In the genomic region with DNA sequence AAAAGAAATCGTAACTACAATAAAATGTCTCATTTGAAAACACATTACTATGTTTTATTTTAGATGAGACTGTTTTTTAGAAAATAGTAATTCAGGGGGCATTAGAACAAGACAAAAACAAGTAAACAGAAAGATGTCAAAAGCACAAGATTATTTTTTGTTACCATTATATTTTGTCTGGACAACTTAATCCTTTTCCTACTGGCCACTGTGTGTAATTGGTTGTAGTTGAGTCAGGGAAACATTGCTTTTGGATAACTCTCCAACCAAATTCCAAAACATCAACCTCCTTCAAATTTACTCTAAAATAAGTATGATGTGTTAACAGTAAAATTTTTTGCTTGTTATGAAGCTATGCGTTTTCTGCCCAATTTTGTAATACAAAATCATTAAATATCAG, we compare ENCODE assay signal across 19 cellular contexts.
"Had no signal": no experiment of that assay in that cellular context is flagged by ENCODE, and none has a peak within 500 bp of the region (broad histone marks: within the 10 kb centered on the region; RNA-seq: fewer than 3 reads in every experiment).

No MANE protein-coding gene starts in this region.

- H3K4me3 Mint-ChIP-seq: natural killer cell; stimulated activated effector memory CD8-positive, alpha-beta T cell treated with anti-CD3 and anti-CD28 coated beads, Interleukin-12 subunit alpha, Interleukin-12 subunit beta, amount 100 ng/mL, for 72 hours had no signal

- H3K27ac Mint-ChIP-seq: natural killer cell; stimulated activated effector memory CD8-positive, alpha-beta T cell treated with anti-CD3 and anti-CD28 coated beads, Interleukin-12 subunit alpha, Interleukin-12 subunit beta, amount 100 ng/mL, for 72 hours had no signal

- H3K27ac ChIP-seq: coronary artery, esophagus squamous epithelium, lower lobe of right lung, prostate gland, right atrium auricular region, thyroid gland, upper lobe of left lung had no signal

- H3K4me1 Mint-ChIP-seq: natural killer cell; stimulated activated effector memory CD8-positive, alpha-beta T cell treated with anti-CD3 and anti-CD28 coated beads, Interleukin-12 subunit alpha, Interleukin-12 subunit beta, amount 100 ng/mL, for 72 hours had no signal

- H3K36me3 Mint-ChIP-seq: natural killer cell; stimulated activated effector memory CD8-positive, alpha-beta T cell treated with anti-CD3 and anti-CD28 coated beads, Interleukin-12 subunit alpha, Interleukin-12 subunit beta, amount 100 ng/mL, for 72 hours had no signal

- H3K9me3 Mint-ChIP-seq: natural killer cell had no signal

- H3K36me3 ChIP-seq: esophagus squamous epithelium, lower lobe of right lung, prostate gland, right atrium auricular region, stomach, thyroid gland, upper lobe of left lung had no signal

- ATAC-seq: left ventricle myocardium superior; lower lobe of right lung; natural killer cell; sciatic nerve; stimulated activated effector memory CD8-positive, alpha-beta T cell treated with anti-CD3 and anti-CD28 coated beads, Interleukin-12 subunit alpha, Interleukin-12 subunit beta, amount 100 ng/mL, for 72 hours had no signal

- DNase-seq: dermis blood vessel endothelial cell; effector memory CD4-positive, alpha-beta T cell; erythroblast; esophagus squamous epithelium; head of caudate nucleus; left ventricle myocardium superior; lower lobe of right lung; natural killer cell; stimulated activated CD4-positive, alpha-beta T cell treated with anti-CD3 and anti-CD28 coated beads, Interleukin-2, amount 100 ng/mL, for 24 hours; stimulated activated CD4-positive, alpha-beta T cell treated with anti-CD3 and anti-CD28 coated beads, Interleukin-4, amount 100 ng/mL, for 24 hours; stimulated activated naive CD4-positive, alpha-beta T cell treated with Interleukin-2 at 50 U/mL for 16 hours; stomach; thyroid gland; upper lobe of left lung had no signal

- H3K9me3 ChIP-seq: esophagus squamous epithelium, lower lobe of right lung, prostate gland, right atrium auricular region, stomach, thyroid gland, upper lobe of left lung had no signal

- H3K4me3 ChIP-seq: coronary artery, esophagus squamous epithelium, lower lobe of right lung, prostate gland, right atrium auricular region, stomach, thyroid gland, upper lobe of left lung had no signal

- H3K4me1 ChIP-seq: prostate gland had no signal
